8 cellular contexts compared by ENCODE assay signal in genomic region chr1:226407497-226408284, GRCh38. TPM values are rescaled to one million over a fixed set of nuclear protein-coding genes. Genes with fewer than 3 reads are reported as not detected.
DNase-seq lines count a peak whose midpoint lies in the region; ATAC-seq and TF ChIP-seq lines count a peak whose summit lies in the region.

TSS of gene PARP1 (minus strand) at chr1:226408093. CDS start at chr1:226407929, 164 bp downstream.

- peak; percentile 98 for DNase-seq in GM13977 (ENCODE audit: low spot score)
- peak; percentile 91 for DNase-seq in NCI-H1436 treated with DMSO at 0.1 percent for 48 hours (lab: John Stamatoyannopoulos, UW)
- DNase-seq in T-helper 1 cell, result peak; percentile 78 to 91 (median 80)
- peak; percentile 84 to 95 (median 93) for DNase-seq in adrenal gland
- peak; percentile 83 to 89 for DNase-seq in heart right ventricle
- peak; percentile 87 for DNase-seq in prostate gland (ENCODE audit: low spot score)
- DNase-seq in ureter (ENCODE audit: low spot score), result peak; percentile 87

- in situ Hi-C loops in GM13977 (cut with MboI; ENCODE audit: low pct_unique_long_range_greater_than_20kb, low sequenced_read_pairs, unreplicated experiment), result no loop called here

- H3K27ac ChIP-seq in adrenal gland (peak within 1 kb of the TSS in 4 of 5 donors; percentile 62 to 90 (median 82)), heart right ventricle (peak within 1 kb of the TSS; percentile 33 to 93 (median 87)), prostate gland (peak within 1 kb of the TSS; percentile 84 to 89)

- H3K27me3 ChIP-seq in adrenal gland, result no peaks in the 10 kb centered on the region
- H3K27me3 ChIP-seq in heart right ventricle, result no peaks in the 10 kb centered on the region
- no peaks in the 10 kb centered on the region for H3K27me3 ChIP-seq in prostate gland (replicated peaks; ENCODE audit: insufficient read depth)

- H3K4me1 ChIP-seq in adrenal gland (replicated peaks in 1 of 2) (peaks cover 10 to 44% of the 10 kb centered on the region in 2 donors), heart right ventricle (peaks cover 16 to 49% (median 44%) of the 10 kb centered on the region in 9 donors), prostate gland (replicated peaks) (peaks cover 12% of the 10 kb centered on the region)

- 0 to 2% (median 0%) methylated on average over 11 to 90 of the region's 90 CpGs for WGBS in adrenal gland, 4 donors
- WGBS in heart right ventricle, 2 donors, result 0 to 1% methylated on average over 57 to 90 of the region's 90 CpGs
- WGBS in prostate gland, result under 1% methylated on average over 24 of the region's 90 CpGs

- H3K36me3 ChIP-seq in adrenal gland (replicated peaks in 1 of 2), result no peaks in the 10 kb centered on the region
- H3K36me3 ChIP-seq in heart right ventricle, result peaks cover 0 to 3% (median 0%) of the 10 kb centered on the region in 9 donors
- H3K36me3 ChIP-seq in prostate gland, result no peaks in the 10 kb centered on the region

- TF ChIP-seq POLR2A in adrenal gland (IDR thresholded peaks at IDR 0.05) (peak; percentile 57 to 85), prostate gland (IDR thresholded peaks at IDR 0.05) (peak; percentile 89)

- TF ChIP-seq CTCF in GM13977 (IDR thresholded peaks at IDR 0.05; ENCODE audit: extremely low read depth, insufficient read depth, missing control alignments) (peak; percentile 83), adrenal gland (IDR thresholded peaks at IDR 0.05) (peak in 4 of 6 experiments; percentile 8 to 90 (median 86)), heart right ventricle (IDR thresholded peaks at IDR 0.05) (peak; percentile 62 to 99 (median 78)), prostate gland (IDR thresholded peaks at IDR 0.05) (peak; percentile 92 to 96 (median 94))

- intact Hi-C loops in adrenal gland (cut with DNase I) (no loop called here), heart right ventricle (cut with DNase I) (loop anchor here in 1 of 10 donors (5.0 to 10.0 kb wide), 2 partner anchors 100 to 1157 kb away; partner anchors contain the start of genes LIN9 and ZNF678), prostate gland (cut with DNase I) (loop anchor here (10.0 kb wide), 1 partner anchor 223 kb away; the partner anchor contains the start of gene ACBD3)

- ATAC-seq in HG02852 (IDR thresholded peaks at IDR 0.05; ENCODE audit: unreplicated experiment) (peak; percentile 76), heart right ventricle (peak; percentile 82 to 96 (median 92))

- H3K4me3 ChIP-seq in adrenal gland, result peak within 1 kb of the TSS; percentile 47 to 82 (median 66)
- H3K4me3 ChIP-seq in heart right ventricle, result peak within 1 kb of the TSS; percentile 57 to 98 (median 87)
- H3K4me3 ChIP-seq in prostate gland, result peak within 1 kb of the TSS; percentile 77 to 79

- H3K9me3 ChIP-seq in adrenal gland (replicated peaks in 1 of 3) (no peaks in the 10 kb centered on the region), heart right ventricle (no peaks in the 10 kb centered on the region), prostate gland (no peaks in the 10 kb centered on the region)

RNA-seq across cellular contexts. Expression of gene PARP1, which starts in this region (rescaled TPM):
- 100 to 1,000 TPM in 4 of 8 donors, 10 to 100 TPM in 4; 56.0 to 150 (median 89.8) TPM for total RNA-seq in adrenal gland
- 10 to 100 TPM; 15.3 to 66.1 (median 19.6) TPM for polyA plus RNA-seq in adrenal gland
- 100 to 1,000 TPM in 9 of 10 donors, 10 to 100 TPM in 1; 98.9 to 154 (median 111) TPM for total RNA-seq in heart right ventricle
- polyA plus RNA-seq in heart right ventricle, result 10 to 100 TPM; 36.1 to 70.0 TPM
- 100 to 1,000 TPM; 197 to 212 TPM for total RNA-seq in prostate gland
- 75.8 TPM for total RNA-seq in ureter

Comparison
In these comparisons a context has a peak if more than half of its experiments do, and no peak if none do; other contexts are left out.
1. Peak in every context shown above with its lines: DNase-seq, ATAC-seq, H3K4me3 ChIP-seq and H3K27ac ChIP-seq.